Comparison of ENCODE assay signal across 1 cellular context in the genomic region with DNA sequence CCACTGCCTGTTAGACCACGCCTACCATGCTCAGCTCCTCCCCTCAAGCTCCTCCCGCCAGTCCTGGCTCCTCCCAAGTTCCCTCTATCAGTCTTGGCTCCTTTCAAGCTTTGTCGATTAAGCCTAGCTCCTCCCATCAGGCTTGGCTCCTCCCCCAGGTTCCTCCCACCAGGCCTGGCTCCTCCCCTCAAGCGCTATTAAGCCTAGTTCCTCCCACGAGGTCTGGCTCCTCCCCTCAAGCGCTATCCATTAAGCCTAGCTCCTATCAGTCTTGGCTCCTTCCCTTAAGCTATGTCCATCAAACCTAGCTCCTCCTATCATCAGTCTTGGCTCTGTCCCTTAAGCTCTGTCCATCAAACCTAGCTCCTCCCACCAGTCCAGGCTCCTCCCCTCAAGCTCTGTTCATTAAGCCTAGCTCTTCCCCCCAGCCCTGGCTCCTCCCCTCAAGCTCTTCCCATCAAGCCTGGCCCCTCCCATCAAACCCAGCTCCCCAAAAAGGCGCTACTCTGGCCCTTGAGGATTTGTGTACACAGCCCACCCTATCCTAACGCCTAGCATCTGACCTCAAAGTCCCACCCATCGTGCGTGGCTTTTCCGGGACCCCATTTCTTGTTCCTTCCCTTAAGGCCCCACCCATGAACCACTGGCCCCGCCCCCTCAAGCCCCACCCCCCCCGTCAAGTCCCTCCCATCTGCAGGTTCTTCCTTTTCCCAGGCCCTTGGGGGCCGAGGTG.
A peak's percentile ranks its signal among the peaks of the same experiment; 100 is the strongest.
TF ChIP-seq lines count a peak whose summit lies in the region.

No MANE protein-coding gene starts in this region.

TF ChIP-seq in SK-N-SH, 30 proteins besides CTCF, POLR2A, EP300 and RAD21:
- TF ChIP-seq POLR2AphosphoS5 (IDR thresholded peaks at IDR 0.05; ENCODE audit: low read depth, low read length) (no peak), SIN3A (IDR thresholded peaks at IDR 0.05; ENCODE audit: borderline replicate concordance, low read depth, low read length) (no peak)
- TF ChIP-seq, protein P1, sequence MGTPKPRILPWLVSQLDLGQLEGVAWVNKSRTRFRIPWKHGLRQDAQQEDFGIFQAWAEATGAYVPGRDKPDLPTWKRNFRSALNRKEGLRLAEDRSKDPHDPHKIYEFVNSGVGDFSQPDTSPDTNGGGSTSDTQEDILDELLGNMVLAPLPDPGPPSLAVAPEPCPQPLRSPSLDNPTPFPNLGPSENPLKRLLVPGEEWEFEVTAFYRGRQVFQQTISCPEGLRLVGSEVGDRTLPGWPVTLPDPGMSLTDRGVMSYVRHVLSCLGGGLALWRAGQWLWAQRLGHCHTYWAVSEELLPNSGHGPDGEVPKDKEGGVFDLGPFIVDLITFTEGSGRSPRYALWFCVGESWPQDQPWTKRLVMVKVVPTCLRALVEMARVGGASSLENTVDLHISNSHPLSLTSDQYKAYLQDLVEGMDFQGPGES (IDR thresholded peaks at IDR 0.05; ENCODE audit: low read depth, low read length), result no peak
- TF ChIP-seq, protein P2, sequence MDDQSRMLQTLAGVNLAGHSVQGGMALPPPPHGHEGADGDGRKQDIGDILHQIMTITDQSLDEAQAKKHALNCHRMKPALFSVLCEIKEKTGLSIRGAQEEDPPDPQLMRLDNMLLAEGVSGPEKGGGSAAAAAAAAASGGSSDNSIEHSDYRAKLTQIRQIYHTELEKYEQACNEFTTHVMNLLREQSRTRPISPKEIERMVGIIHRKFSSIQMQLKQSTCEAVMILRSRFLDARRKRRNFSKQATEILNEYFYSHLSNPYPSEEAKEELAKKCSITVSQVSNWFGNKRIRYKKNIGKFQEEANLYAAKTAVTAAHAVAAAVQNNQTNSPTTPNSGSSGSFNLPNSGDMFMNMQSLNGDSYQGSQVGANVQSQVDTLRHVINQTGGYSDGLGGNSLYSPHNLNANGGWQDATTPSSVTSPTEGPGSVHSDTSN (IDR thresholded peaks at IDR 0.05), result peak; percentile 51
